ENCODE assay signal across 16 cellular contexts in genomic region chr2:127121776-127122176, GRCh38. TPM values are rescaled to one million over a fixed set of nuclear protein-coding genes. Genes with fewer than 3 reads are reported as not detected.
DNase-seq lines count a peak whose midpoint lies in the region; ATAC-seq and TF ChIP-seq lines count a peak whose summit lies in the region.
"Had no signal": no experiment of that assay in that cellular context is flagged by ENCODE, and none has a peak within 500 bp of the region (broad histone marks: within the 10 kb centered on the region; RNA-seq: fewer than 3 reads in every experiment).

No MANE protein-coding gene starts in this region.

- H3K27ac Mint-ChIP-seq in activated CD4-positive, alpha-beta memory T cell treated with anti-CD3 and anti-CD28 coated beads, Interleukin-2, amount 10 ng/mL, durations not matched to agents 7 days and 5 days = no peak overlapping the region
- H3K27ac Mint-ChIP-seq in activated CD4-positive, alpha-beta memory T cell treated with anti-CD3 and anti-CD28 coated beads for 36 hours = no peak overlapping the region
- no peak overlapping the region for H3K27ac Mint-ChIP-seq in stimulated activated memory B cell treated with anti-CD40 and anti-IgM and Interleukin-4, amounts not matched to agents 10 μg/mL and 1 μg/mL and 100 μg/mL, for 72 hours
- H3K27ac Mint-ChIP-seq: GM23338 had no signal

- H3K36me3 Mint-ChIP-seq in activated CD4-positive, alpha-beta memory T cell treated with anti-CD3 and anti-CD28 coated beads, Interleukin-2, amount 10 ng/mL, durations not matched to agents 7 days and 5 days (ENCODE audit: low read depth) = no peaks in the 10 kb centered on the region
- H3K36me3 Mint-ChIP-seq in activated CD4-positive, alpha-beta memory T cell treated with anti-CD3 and anti-CD28 coated beads for 36 hours = no peaks in the 10 kb centered on the region
- H3K36me3 Mint-ChIP-seq in stimulated activated memory B cell treated with anti-CD40 and anti-IgM and Interleukin-4, amounts not matched to agents 10 μg/mL and 1 μg/mL and 100 μg/mL, for 72 hours = no peaks in the 10 kb centered on the region
- H3K36me3 Mint-ChIP-seq: brain had no signal

- H3K4me3 ChIP-seq in mesenchymal stem cell (ENCODE audit: insufficient read depth in 1 of 2, low read depth in 1 of 2, low read length in 2 of 2) = peak overlapping the region in 1 of 2 experiments; percentile 26
- no peak overlapping the region for H3K4me3 ChIP-seq in upper lobe of right lung
- H3K4me3 ChIP-seq: GM23338, ovary, SJSA1 had no signal

- POLR2A ChIA-PET in activated CD4-positive, alpha-beta memory T cell treated with anti-CD3 and anti-CD28 coated beads, Interleukin-2, amount 10 ng/mL, durations not matched to agents 7 days and 5 days (lab: Charles Lee) = no interaction called here
- POLR2A ChIA-PET in activated CD4-positive, alpha-beta memory T cell treated with anti-CD3 and anti-CD28 coated beads for 36 hours (lab: Charles Lee) = no interaction called here

- no peak overlapping the region for H2BK5ac ChIP-seq in mesenchymal stem cell (ENCODE audit: low read depth, low read length, poor library complexity, severe bottlenecking)

- H3K4ac ChIP-seq in mesenchymal stem cell (ENCODE audit: low read depth in 1 of 2, low read length in 2 of 2) = no peak overlapping the region

- no peaks in the 10 kb centered on the region for H3K36me3 ChIP-seq in mesenchymal stem cell (ENCODE audit: control insufficient read depth in 1 of 2, insufficient read depth in 2 of 2, low read depth in 1 of 2, low read length in 2 of 2)
- H3K36me3 ChIP-seq in upper lobe of right lung = no peaks in the 10 kb centered on the region
- H3K36me3 ChIP-seq: ovary, SJSA1 had no signal

- no peak overlapping the region for H2AFZ ChIP-seq in mesenchymal stem cell (ENCODE audit: low read depth, low read length)
- H2AFZ ChIP-seq: GM23338 had no signal

- no peak overlapping the region for H2BK120ac ChIP-seq in mesenchymal stem cell (ENCODE audit: low read depth, low read length)

- no peak overlapping the region for H3K4me2 ChIP-seq in mesenchymal stem cell (ENCODE audit: low read length, poor library complexity, severe bottlenecking)
- H3K4me2 ChIP-seq: GM23338 had no signal

- CTCF ChIA-PET in activated CD4-positive, alpha-beta memory T cell treated with anti-CD3 and anti-CD28 coated beads, Interleukin-2, amount 10 ng/mL, durations not matched to agents 7 days and 5 days (lab: Charles Lee) = no interaction called here
- CTCF ChIA-PET in activated CD4-positive, alpha-beta memory T cell treated with anti-CD3 and anti-CD28 coated beads for 36 hours (lab: Charles Lee) = no interaction called here

- H3K4me3 Mint-ChIP-seq in activated CD4-positive, alpha-beta memory T cell treated with anti-CD3 and anti-CD28 coated beads, Interleukin-2, amount 10 ng/mL, durations not matched to agents 7 days and 5 days = no peak overlapping the region
- H3K4me3 Mint-ChIP-seq in activated CD4-positive, alpha-beta memory T cell treated with anti-CD3 and anti-CD28 coated beads for 36 hours = no peak overlapping the region
- no peak overlapping the region for H3K4me3 Mint-ChIP-seq in stimulated activated memory B cell treated with anti-CD40 and anti-IgM and Interleukin-4, amounts not matched to agents 10 μg/mL and 1 μg/mL and 100 μg/mL, for 72 hours
- H3K4me3 Mint-ChIP-seq: brain, GM23338 had no signal

- H3K9me3 ChIP-seq in mesenchymal stem cell (ENCODE audit: control insufficient read depth, low read length) = no peaks in the 10 kb centered on the region
- H3K9me3 ChIP-seq in upper lobe of right lung = no peaks in the 10 kb centered on the region
- H3K9me3 ChIP-seq: ovary, SJSA1 had no signal

- H3K18ac ChIP-seq in mesenchymal stem cell (ENCODE audit: low read depth in 1 of 2, low read length in 2 of 2) = no peak overlapping the region

- no peak overlapping the region for H2BK12ac ChIP-seq in mesenchymal stem cell (ENCODE audit: low read length in 2 of 2)

- H4K8ac ChIP-seq in mesenchymal stem cell (ENCODE audit: low read length) = no peak overlapping the region

- DNase-seq in activated CD4-positive, alpha-beta memory T cell treated with anti-CD3 and anti-CD28 coated beads, Interleukin-2, amount 10 ng/mL, durations not matched to agents 7 days and 5 days = peak; percentile 8
- no peak for DNase-seq in activated CD4-positive, alpha-beta memory T cell treated with anti-CD3 and anti-CD28 coated beads for 36 hours
- DNase-seq in mesenchymal stem cell = no peak
- no peak for DNase-seq in upper lobe of right lung
- DNase-seq in iPS-NIHi11 (ENCODE audit: low spot score) = no peak
- DNase-seq in NCI-H510A treated with DMSO at 0.1 percent for 48 hours (lab: John Stamatoyannopoulos, UW) = no peak
- DNase-seq: activated naive CD4-positive, alpha-beta T cell treated with Interleukin-2 at 50 U/mL for 16 hours; NCI-H1092 treated with DMSO at 0.1 percent for 48 hours; stimulated activated CD4-positive, alpha-beta T cell treated with anti-CD3 and anti-CD28 coated beads, Interleukin-15, amount 100 ng/mL, for 24 hours had no signal

- intact Hi-C loops in activated CD4-positive, alpha-beta memory T cell treated with anti-CD3 and anti-CD28 coated beads for 36 hours (cut with micrococcal nuclease) = no loop called here
- intact Hi-C loops in upper lobe of right lung (cut with DNase I) = no loop called here

- 96% methylated on average over 7 of the region's 7 CpGs for WGBS in mesenchymal stem cell

- H2BK15ac ChIP-seq in mesenchymal stem cell (ENCODE audit: low read depth, poor library complexity, severe bottlenecking) = no peak overlapping the region

- no peaks in the 10 kb centered on the region for H3K27me3 ChIP-seq in mesenchymal stem cell (ENCODE audit: control insufficient read depth in 1 of 2, insufficient read depth in 1 of 2, low read length in 2 of 2)
- H3K27me3 ChIP-seq in upper lobe of right lung = no peaks in the 10 kb centered on the region
- H3K27me3 ChIP-seq: ovary, SJSA1 had no signal

- no peak overlapping the region for H4K91ac ChIP-seq in mesenchymal stem cell (ENCODE audit: low read length)

- no peak overlapping the region for H3K23ac ChIP-seq in mesenchymal stem cell (ENCODE audit: low read length in 2 of 2)

- H3K9me3 Mint-ChIP-seq in activated CD4-positive, alpha-beta memory T cell treated with anti-CD3 and anti-CD28 coated beads, Interleukin-2, amount 10 ng/mL, durations not matched to agents 7 days and 5 days = no peaks in the 10 kb centered on the region
- H3K9me3 Mint-ChIP-seq in activated CD4-positive, alpha-beta memory T cell treated with anti-CD3 and anti-CD28 coated beads for 36 hours = no peaks in the 10 kb centered on the region
- peaks cover 4% of the 10 kb centered on the region for H3K9me3 Mint-ChIP-seq in stimulated activated memory B cell treated with anti-CD40 and anti-IgM and Interleukin-4, amounts not matched to agents 10 μg/mL and 1 μg/mL and 100 μg/mL, for 72 hours

- H3K9ac ChIP-seq in mesenchymal stem cell (ENCODE audit: low read length) = peak overlapping the region; percentile 64

- H3K27ac ChIP-seq in mesenchymal stem cell (ENCODE audit: low read length, poor library complexity, severe bottlenecking) = no peak overlapping the region
- H3K27ac ChIP-seq in upper lobe of right lung = no peak overlapping the region
- H3K27ac ChIP-seq: 22Rv1, ovary, SJSA1 had no signal

- H3K4me1 Mint-ChIP-seq in activated CD4-positive, alpha-beta memory T cell treated with anti-CD3 and anti-CD28 coated beads, Interleukin-2, amount 10 ng/mL, durations not matched to agents 7 days and 5 days = no peaks in the 10 kb centered on the region
- H3K4me1 Mint-ChIP-seq in activated CD4-positive, alpha-beta memory T cell treated with anti-CD3 and anti-CD28 coated beads for 36 hours (ENCODE audit: low read depth) = no peaks in the 10 kb centered on the region
- H3K4me1 Mint-ChIP-seq in stimulated activated memory B cell treated with anti-CD40 and anti-IgM and Interleukin-4, amounts not matched to agents 10 μg/mL and 1 μg/mL and 100 μg/mL, for 72 hours = peaks cover 18% of the 10 kb centered on the region
- H3K4me1 Mint-ChIP-seq: brain, GM23338 had no signal

- H3K4me1 ChIP-seq in mesenchymal stem cell (ENCODE audit: control insufficient read depth, insufficient read depth, low read depth, low read length) (peaks cover 5% of the 10 kb centered on the region), upper lobe of right lung (no peaks in the 10 kb centered on the region)
- H3K4me1 ChIP-seq: SJSA1 had no signal

- no peak overlapping the region for H2AK5ac ChIP-seq in mesenchymal stem cell (ENCODE audit: low read length, severe bottlenecking)

- ATAC-seq in esophagus mucosa = peak; percentile 11
- ATAC-seq in upper lobe of right lung = peak; percentile 48
- no peak for ATAC-seq in stimulated activated memory B cell treated with anti-CD40 and anti-IgM and Interleukin-4, amounts not matched to agents 10 μg/mL and 1 μg/mL and 100 μg/mL, for 72 hours
- ATAC-seq: GM23338 had no signal

- H3K27me3 Mint-ChIP-seq in activated CD4-positive, alpha-beta memory T cell treated with anti-CD3 and anti-CD28 coated beads, Interleukin-2, amount 10 ng/mL, durations not matched to agents 7 days and 5 days = peaks cover 3% of the 10 kb centered on the region
- no peaks in the 10 kb centered on the region for H3K27me3 Mint-ChIP-seq in activated CD4-positive, alpha-beta memory T cell treated with anti-CD3 and anti-CD28 coated beads for 36 hours
- H3K27me3 Mint-ChIP-seq in stimulated activated memory B cell treated with anti-CD40 and anti-IgM and Interleukin-4, amounts not matched to agents 10 μg/mL and 1 μg/mL and 100 μg/mL, for 72 hours = no peaks in the 10 kb centered on the region

- no peak for TF ChIP-seq CTCF in upper lobe of right lung (IDR thresholded peaks at IDR 0.05)

- no peak overlapping the region for H3K14ac ChIP-seq in mesenchymal stem cell (ENCODE audit: low read length in 2 of 2)

- no peaks in the 10 kb centered on the region for H3K79me1 ChIP-seq in mesenchymal stem cell (replicated peaks; ENCODE audit: low read length, poor library complexity, severe bottlenecking)

RNA-seq across cellular contexts. Expression of gene BIN1, which starts 14.8 kb away (rescaled TPM):
- 100 to 1,000 TPM; 130 to 131 TPM for total RNA-seq in activated CD4-positive, alpha-beta memory T cell treated with anti-CD3 and anti-CD28 coated beads, Interleukin-2, amount 10 ng/mL, durations not matched to agents 7 days and 5 days
- 10 to 100 TPM; 55.4 to 58.2 TPM for total RNA-seq in activated CD4-positive, alpha-beta memory T cell treated with anti-CD3 and anti-CD28 coated beads for 36 hours
- 4.5 TPM for total RNA-seq in esophagus mucosa
- polyA plus RNA-seq in mesenchymal stem cell (2013, experiment 1 of 2) = 61.3 TPM
- 58.6 TPM for polyA plus RNA-seq in mesenchymal stem cell (2013, experiment 2 of 2)
- total RNA-seq in upper lobe of right lung = 33.4 TPM
